ENCODE assay signal across 24 cellular contexts in genomic region chr2:133213651-133214050, GRCh38.
"Had no signal": no experiment of that assay in that cellular context is flagged by ENCODE, and none has a peak within 500 bp of the region (broad histone marks: within the 10 kb centered on the region; RNA-seq: fewer than 3 reads in every experiment).

No MANE protein-coding gene starts in this region.

- H2AFZ ChIP-seq: parathyroid adenoma had no signal

- H3K4me3 Mint-ChIP-seq: activated B cell treated with CpG ODN at 0.5 μM for 24 hours; activated CD4-positive, alpha-beta memory T cell treated with anti-CD3 and anti-CD28 coated beads for 36 hours; activated naive CD4-positive, alpha-beta T cell treated with anti-CD3 and anti-CD28 coated beads, Interleukin-2, amount 10 ng/mL, durations not matched to agents 7 days and 5 days; activated T-cell treated with anti-CD3 and anti-CD28 coated beads, Interleukin-2, amount 50 U/mL, for 72 hours; effector memory CD8-positive, alpha-beta T cell; memory B cell; nephron progenitor cell; stimulated activated naive B cell treated with anti-CD40 and anti-IgM and Interleukin-4, amounts not matched to agents 10 μg/mL and 1 μg/mL and 100 μg/mL, for 72 hours; T-helper 17 cell had no signal

- H3K4me3 ChIP-seq: body of pancreas, dorsolateral prefrontal cortex, esophagus squamous epithelium, gastrocnemius medialis, transverse colon, uterus had no signal

- H3K4me1 ChIP-seq: body of pancreas, esophagus squamous epithelium, gastrocnemius medialis, parathyroid adenoma, transverse colon, uterus had no signal

- H3K36me3 ChIP-seq: esophagus squamous epithelium, gastrocnemius medialis, transverse colon, uterus had no signal

- H3K27me3 Mint-ChIP-seq: activated B cell treated with CpG ODN at 0.5 μM for 24 hours; activated CD4-positive, alpha-beta memory T cell treated with anti-CD3 and anti-CD28 coated beads for 36 hours; activated naive CD4-positive, alpha-beta T cell treated with anti-CD3 and anti-CD28 coated beads, Interleukin-2, amount 10 ng/mL, durations not matched to agents 7 days and 5 days; effector memory CD8-positive, alpha-beta T cell; stimulated activated naive B cell treated with anti-CD40 and anti-IgM and Interleukin-4, amounts not matched to agents 10 μg/mL and 1 μg/mL and 100 μg/mL, for 72 hours; T-helper 17 cell had no signal

- DNase-seq: activated B cell treated with CpG ODN at 0.5 μM for 24 hours; activated CD4-positive, alpha-beta memory T cell treated with anti-CD3 and anti-CD28 coated beads for 36 hours; activated CD4-positive, alpha-beta T cell treated with anti-CD3 and anti-CD28 coated beads for 48 hours; activated effector memory CD4-positive, alpha-beta T cell treated with Interleukin-2 at 50 U/mL for 16 hours; activated naive CD4-positive, alpha-beta T cell treated with anti-CD3 and anti-CD28 coated beads, Interleukin-2, amount 10 ng/mL, durations not matched to agents 7 days and 5 days; activated T-cell treated with anti-CD3 and anti-CD28 coated beads, Interleukin-2, amount 50 U/mL, for 72 hours; amygdala; body of pancreas; dorsolateral prefrontal cortex; effector memory CD8-positive, alpha-beta T cell; esophagus squamous epithelium; gastrocnemius medialis; head of caudate nucleus; left cardiac atrium; nephron progenitor cell; stimulated activated CD4-positive, alpha-beta T cell treated with anti-CD3 and anti-CD28 coated beads, Interleukin-2, amount 100 ng/mL, for 48 hours; stimulated activated CD8-positive, alpha-beta memory T cell treated with anti-CD3 and anti-CD28 coated beads, Interleukin-4, amount 100 ng/mL, for 48 hours; stimulated activated naive B cell treated with anti-CD40 and anti-IgM and Interleukin-4, amounts not matched to agents 10 μg/mL and 1 μg/mL and 100 μg/mL, for 72 hours; T-helper 17 cell; transverse colon; uterus had no signal

- H3K4me1 Mint-ChIP-seq: activated B cell treated with CpG ODN at 0.5 μM for 24 hours; activated naive CD4-positive, alpha-beta T cell treated with anti-CD3 and anti-CD28 coated beads, Interleukin-2, amount 10 ng/mL, durations not matched to agents 7 days and 5 days; memory B cell; nephron progenitor cell; stimulated activated naive B cell treated with anti-CD40 and anti-IgM and Interleukin-4, amounts not matched to agents 10 μg/mL and 1 μg/mL and 100 μg/mL, for 72 hours; T-helper 17 cell had no signal

- ATAC-seq: activated T-cell treated with anti-CD3 and anti-CD28 coated beads, Interleukin-2, amount 50 U/mL, for 72 hours; body of pancreas; effector memory CD8-positive, alpha-beta T cell; gastrocnemius medialis; left cardiac atrium; sciatic nerve; stimulated activated naive B cell treated with anti-CD40 and anti-IgM and Interleukin-4, amounts not matched to agents 10 μg/mL and 1 μg/mL and 100 μg/mL, for 72 hours; T-helper 17 cell had no signal

- H3K36me3 Mint-ChIP-seq: activated CD4-positive, alpha-beta memory T cell treated with anti-CD3 and anti-CD28 coated beads for 36 hours; activated naive CD4-positive, alpha-beta T cell treated with anti-CD3 and anti-CD28 coated beads, Interleukin-2, amount 10 ng/mL, durations not matched to agents 7 days and 5 days; stimulated activated naive B cell treated with anti-CD40 and anti-IgM and Interleukin-4, amounts not matched to agents 10 μg/mL and 1 μg/mL and 100 μg/mL, for 72 hours had no signal

- H3K9me3 ChIP-seq: body of pancreas, esophagus squamous epithelium, gastrocnemius medialis, uterus had no signal

- H3K27ac ChIP-seq: body of pancreas, dorsolateral prefrontal cortex, esophagus squamous epithelium, gastrocnemius medialis, parathyroid adenoma, transverse colon, uterus had no signal

- H3K27me3 ChIP-seq: body of pancreas, dorsolateral prefrontal cortex, esophagus squamous epithelium, gastrocnemius medialis, transverse colon, uterus had no signal

- H3K27ac Mint-ChIP-seq: activated B cell treated with CpG ODN at 0.5 μM for 24 hours; activated CD4-positive, alpha-beta memory T cell treated with anti-CD3 and anti-CD28 coated beads for 36 hours; activated naive CD4-positive, alpha-beta T cell treated with anti-CD3 and anti-CD28 coated beads, Interleukin-2, amount 10 ng/mL, durations not matched to agents 7 days and 5 days; activated T-cell treated with anti-CD3 and anti-CD28 coated beads, Interleukin-2, amount 50 U/mL, for 72 hours; effector memory CD8-positive, alpha-beta T cell; memory B cell; nephron progenitor cell; stimulated activated naive B cell treated with anti-CD40 and anti-IgM and Interleukin-4, amounts not matched to agents 10 μg/mL and 1 μg/mL and 100 μg/mL, for 72 hours; T-helper 17 cell had no signal

- H3K9ac ChIP-seq: parathyroid adenoma had no signal
